In the genomic region with DNA sequence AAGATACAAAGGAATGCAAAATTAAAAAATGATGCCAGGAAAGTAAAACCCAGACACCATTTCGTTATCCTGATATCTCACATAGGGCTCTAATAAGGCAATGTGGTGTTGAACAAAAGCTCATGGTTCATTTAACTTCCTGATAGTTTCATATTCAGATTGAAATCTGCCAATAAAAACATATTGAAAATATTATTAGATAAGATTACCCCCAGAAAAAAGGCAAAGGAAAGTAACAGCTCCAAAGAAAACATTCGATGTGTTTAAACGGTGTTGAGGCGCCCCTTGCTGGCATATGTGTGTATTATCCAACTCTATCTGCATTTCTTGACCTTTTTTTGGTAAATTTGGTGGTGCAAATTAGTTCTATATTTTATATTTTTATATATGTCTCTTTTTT, we compare ENCODE assay signal across 8 cellular contexts.
A peak's percentile ranks its signal among the peaks of the same experiment; 100 is the strongest.
DNase-seq lines count a peak whose midpoint lies in the region; ATAC-seq, FAIRE-seq and TF ChIP-seq lines count a peak whose summit lies in the region.

No MANE protein-coding gene starts in this region.

- DNase-seq in NCI-H510A treated with DMSO at 0.1 percent for 48 hours (lab: John Stamatoyannopoulos, UW) (peak; percentile 7), NCI-H510A (lab: John Stamatoyannopoulos, UW) (no peak), NCI-H1694 treated with DMSO at 0.1 percent for 48 hours (lab: John Stamatoyannopoulos, UW) (peak; percentile 21), fibroblast of pulmonary artery (ENCODE audit: low read depth) (peak; percentile 68), pancreas (peak in 3 of 6 donors; percentile 9 to 41 (median 20)), GOT3 (lab: John Stamatoyannopoulos, UW) (no peak), H7 (no peak)
- peak; percentile 47 for DNase-seq in activated CD8-positive, alpha-beta memory T cell treated with anti-CD3 and anti-CD28 coated beads, Interleukin-2, amount 50 U/mL, for 4 hours

- H3K27me3 ChIP-seq in pancreas: no peaks in the 10 kb centered on the region
- no peaks in the 10 kb centered on the region for H3K27me3 ChIP-seq in H7 (ENCODE audit: control insufficient read depth, insufficient read depth, low read length)

- TF ChIP-seq CTCF in fibroblast of pulmonary artery (IDR thresholded peaks at IDR 0.05; ENCODE audit: low read length, missing control alignments) (peak; percentile 60), pancreas (IDR thresholded peaks at IDR 0.05) (peak in 3 of 4 donors; percentile 43 to 52 (median 51))

- H3K4me1 ChIP-seq in pancreas: peaks cover 0 to 4% (median 0%) of the 10 kb centered on the region in 3 donors

- H3K36me3 ChIP-seq in pancreas (peaks cover 0 to 10% (median 0%) of the 10 kb centered on the region in 3 donors), H7 (replicated peaks; ENCODE audit: control insufficient read depth, insufficient read depth, low read length) (peaks cover 2% of the 10 kb centered on the region)

- H3K4me3 ChIP-seq in fibroblast of pulmonary artery (replicated peaks; ENCODE audit: low read depth, low read length): no peak overlapping the region
- no peak overlapping the region for H3K4me3 ChIP-seq in pancreas
- no peak overlapping the region for H3K4me3 ChIP-seq in H7 (ENCODE audit: insufficient read depth, low read depth, low read length)

- H3K9me3 ChIP-seq in pancreas: no peaks in the 10 kb centered on the region

- 20 to 21% methylated on average over 4 of the region's 4 CpGs for WGBS in pancreas, 2 donors

- ATAC-seq in pancreas: peak in 3 of 4 donors; percentile 81 to 86 (median 83)

- H3K27ac ChIP-seq in pancreas: no peak overlapping the region

- intact Hi-C loops in pancreas (cut with DNase I): loop anchor here in 2 of 3 donors (5.0 kb wide), 2 partner anchors 169 to 229 kb away; a partner anchor contains a TSS

- FAIRE-seq in pancreas (lab: Jason Lieb, UNC): peak; percentile 51

Comparison
In these comparisons a context has a peak if more than half of its experiments do, and no peak if none do; other contexts are left out.
1. DNase-seq: peak in NCI-H510A treated with DMSO at 0.1 percent for 48 hours (single experiment), NCI-H1694 treated with DMSO at 0.1 percent for 48 hours (single experiment), activated CD8-positive, alpha-beta memory T cell treated with anti-CD3 and anti-CD28 coated beads, Interleukin-2, amount 50 U/mL, for 4 hours (single experiment) and fibroblast of pulmonary artery (single experiment); none in NCI-H510A (single experiment), GOT3 (single experiment) and H7 (single experiment).